ENCODE assay signal across 9 cellular contexts in genomic region chr1:6261615-6261995, GRCh38. TPM values are rescaled to one million over a fixed set of nuclear protein-coding genes. Genes with fewer than 3 reads are reported as not detected.
DNase-seq lines count a peak whose midpoint lies in the region; ATAC-seq, FAIRE-seq and TF ChIP-seq lines count a peak whose summit lies in the region.
"Had no signal": no experiment of that assay in that cellular context is flagged by ENCODE, and none has a peak within 500 bp of the region (broad histone marks: within the 10 kb centered on the region; RNA-seq: fewer than 3 reads in every experiment).

No MANE protein-coding gene starts in this region.

- DNase-seq in activated CD4-positive, alpha-beta T cell treated with anti-CD3 and anti-CD28 coated beads, Interleukin-2, amount 10 ng/mL, durations not matched to agents 7 days and 5 days, result no peak
- DNase-seq in activated CD4-positive, alpha-beta T cell treated with anti-CD3 and anti-CD28 coated beads for 4 hours, result no peak
- DNase-seq in activated CD8-positive, alpha-beta T cell treated with anti-CD3 and anti-CD28 coated beads, Interleukin-2, amount 10 ng/mL, durations not matched to agents 7 days and 5 days, result no peak
- no peak for DNase-seq in AG08396 (ENCODE audit: low spot score)
- no peak for DNase-seq in GM12892 (ENCODE audit: insufficient read length)

- H3K4me3 Mint-ChIP-seq in activated CD4-positive, alpha-beta T cell treated with anti-CD3 and anti-CD28 coated beads, Interleukin-2, amount 10 ng/mL, durations not matched to agents 7 days and 5 days, result peak overlapping the region; percentile 67
- peak overlapping the region; percentile 65 for H3K4me3 Mint-ChIP-seq in activated CD8-positive, alpha-beta T cell treated with anti-CD3 and anti-CD28 coated beads, Interleukin-2, amount 10 ng/mL, durations not matched to agents 7 days and 5 days

- peaks cover 23% of the 10 kb centered on the region for H3K27me3 ChIP-seq in iPS-18a (ENCODE audit: control insufficient read depth, insufficient read depth, low read length)
- peaks cover 0 to 2% (median 0%) of the 10 kb centered on the region in 5 donors for H3K27me3 ChIP-seq in subcutaneous abdominal adipose tissue (ENCODE audit: control insufficient read depth in 5 of 5, insufficient read depth in 4 of 5, low read length in 5 of 5)

- H3K27ac ChIP-seq in iPS-18a (ENCODE audit: low read length), result no peak overlapping the region
- H3K27ac ChIP-seq in subcutaneous abdominal adipose tissue (ENCODE audit: low read depth, low read length), result no peak overlapping the region

- peaks cover 13% of the 10 kb centered on the region for H3K4me1 Mint-ChIP-seq in activated CD4-positive, alpha-beta T cell treated with anti-CD3 and anti-CD28 coated beads, Interleukin-2, amount 10 ng/mL, durations not matched to agents 7 days and 5 days
- peaks cover 16% of the 10 kb centered on the region for H3K4me1 Mint-ChIP-seq in activated CD8-positive, alpha-beta T cell treated with anti-CD3 and anti-CD28 coated beads, Interleukin-2, amount 10 ng/mL, durations not matched to agents 7 days and 5 days (ENCODE audit: low read depth)

- H3K27me3 Mint-ChIP-seq in activated CD4-positive, alpha-beta T cell treated with anti-CD3 and anti-CD28 coated beads, Interleukin-2, amount 10 ng/mL, durations not matched to agents 7 days and 5 days, result peaks cover 18% of the 10 kb centered on the region
- H3K27me3 Mint-ChIP-seq in activated CD8-positive, alpha-beta T cell treated with anti-CD3 and anti-CD28 coated beads, Interleukin-2, amount 10 ng/mL, durations not matched to agents 7 days and 5 days (ENCODE audit: low read depth), result peaks cover 13% of the 10 kb centered on the region

- H3K9ac ChIP-seq in iPS-18a (ENCODE audit: low read length) (no peak overlapping the region), subcutaneous abdominal adipose tissue (ENCODE audit: low read length in 5 of 5) (no peak overlapping the region)

- no peak for ATAC-seq in activated CD8-positive, alpha-beta T cell treated with anti-CD3 and anti-CD28 coated beads, Interleukin-2, amount 10 ng/mL, durations not matched to agents 7 days and 5 days
- no peak for ATAC-seq in HG03159 (IDR thresholded peaks at IDR 0.05; ENCODE audit: unreplicated experiment)

- no peak for TF ChIP-seq POLR2A in GM12892 (IDR thresholded peaks at IDR 0.05; ENCODE audit: low read depth, low read length)

- H3K36me3 ChIP-seq in iPS-18a (ENCODE audit: control insufficient read depth, low read depth, low read length) (no peaks in the 10 kb centered on the region), subcutaneous abdominal adipose tissue (ENCODE audit: control insufficient read depth in 5 of 5, insufficient read depth in 5 of 5, low read length in 5 of 5) (no peaks in the 10 kb centered on the region)

- CTCF ChIA-PET in activated CD4-positive, alpha-beta T cell treated with anti-CD3 and anti-CD28 coated beads, Interleukin-2, amount 10 ng/mL, durations not matched to agents 7 days and 5 days (lab: Charles Lee), result interaction anchor here (0.9 kb wide), 1 partner anchor 14 kb away, joined by 3 read pairs; no protein-coding TSS in a partner anchor
- CTCF ChIA-PET in activated CD8-positive, alpha-beta T cell treated with anti-CD3 and anti-CD28 coated beads, Interleukin-2, amount 10 ng/mL, durations not matched to agents 7 days and 5 days (lab: Charles Lee), result interaction anchor here (1.7 kb wide), 1 partner anchor 15 kb away, joined by 5 read pairs; no protein-coding TSS in a partner anchor

- H3K36me3 Mint-ChIP-seq in activated CD4-positive, alpha-beta T cell treated with anti-CD3 and anti-CD28 coated beads, Interleukin-2, amount 10 ng/mL, durations not matched to agents 7 days and 5 days (ENCODE audit: low read depth), result no peaks in the 10 kb centered on the region
- H3K36me3 Mint-ChIP-seq in activated CD8-positive, alpha-beta T cell treated with anti-CD3 and anti-CD28 coated beads, Interleukin-2, amount 10 ng/mL, durations not matched to agents 7 days and 5 days (ENCODE audit: low read depth), result no peaks in the 10 kb centered on the region

- POLR2A ChIA-PET in activated CD4-positive, alpha-beta T cell treated with anti-CD3 and anti-CD28 coated beads, Interleukin-2, amount 10 ng/mL, durations not matched to agents 7 days and 5 days (lab: Charles Lee), result no interaction called here
- POLR2A ChIA-PET in activated CD8-positive, alpha-beta T cell treated with anti-CD3 and anti-CD28 coated beads, Interleukin-2, amount 10 ng/mL, durations not matched to agents 7 days and 5 days (lab: Charles Lee), result no interaction called here

- FAIRE-seq in GM12892 (lab: Jason Lieb, UNC), result no peak

- peak overlapping the region; percentile 44 for H3K4me3 ChIP-seq in iPS-18a (ENCODE audit: low read length)
- peak overlapping the region in 3 of 5 donors; percentile 48 to 67 (median 54) for H3K4me3 ChIP-seq in subcutaneous abdominal adipose tissue (ENCODE audit: low read depth in 1 of 5, low read length in 5 of 5)

- no peaks in the 10 kb centered on the region for H3K9me3 ChIP-seq in iPS-18a (ENCODE audit: control insufficient read depth, low read depth, low read length)
- no peaks in the 10 kb centered on the region for H3K9me3 ChIP-seq in subcutaneous abdominal adipose tissue (ENCODE audit: control insufficient read depth in 5 of 5, low read length in 5 of 5)

- no peak overlapping the region for H3K27ac Mint-ChIP-seq in activated CD4-positive, alpha-beta T cell treated with anti-CD3 and anti-CD28 coated beads, Interleukin-2, amount 10 ng/mL, durations not matched to agents 7 days and 5 days
- H3K27ac Mint-ChIP-seq in activated CD8-positive, alpha-beta T cell treated with anti-CD3 and anti-CD28 coated beads, Interleukin-2, amount 10 ng/mL, durations not matched to agents 7 days and 5 days, result no peak overlapping the region

- H3K4me1 ChIP-seq in iPS-18a (ENCODE audit: control insufficient read depth, low read depth, low read length) (peaks cover 5% of the 10 kb centered on the region), subcutaneous abdominal adipose tissue (ENCODE audit: control insufficient read depth in 5 of 5, insufficient read depth in 5 of 5, low read length in 5 of 5) (peaks cover 2 to 59% (median 45%) of the 10 kb centered on the region in 5 donors)

- no peaks in the 10 kb centered on the region for H3K9me3 Mint-ChIP-seq in activated CD4-positive, alpha-beta T cell treated with anti-CD3 and anti-CD28 coated beads, Interleukin-2, amount 10 ng/mL, durations not matched to agents 7 days and 5 days
- no peaks in the 10 kb centered on the region for H3K9me3 Mint-ChIP-seq in activated CD8-positive, alpha-beta T cell treated with anti-CD3 and anti-CD28 coated beads, Interleukin-2, amount 10 ng/mL, durations not matched to agents 7 days and 5 days (ENCODE audit: insufficient read depth)

RNA-seq across cellular contexts. Expression of gene GPR153, which starts 0.7 kb away (rescaled TPM):
- under 1 TPM; 0.85 to 0.99 TPM for total RNA-seq in activated CD4-positive, alpha-beta T cell treated with anti-CD3 and anti-CD28 coated beads, Interleukin-2, amount 10 ng/mL, durations not matched to agents 7 days and 5 days
- 1 to 10 TPM in 1 of 2 experiments, under 1 TPM in 1; 0.99 to 1.0 TPM for total RNA-seq in activated CD8-positive, alpha-beta T cell treated with anti-CD3 and anti-CD28 coated beads, Interleukin-2, amount 10 ng/mL, durations not matched to agents 7 days and 5 days
- 1.9 TPM for polyA plus RNA-seq in GM12892 (2012; ENCODE audit: missing spikeins)

RNA-seq across cellular contexts. Expression of gene HES3, which starts 17.6 kb away (rescaled TPM):
- not detected for total RNA-seq in activated CD4-positive, alpha-beta T cell treated with anti-CD3 and anti-CD28 coated beads, Interleukin-2, amount 10 ng/mL, durations not matched to agents 7 days and 5 days
- not detected for total RNA-seq in activated CD8-positive, alpha-beta T cell treated with anti-CD3 and anti-CD28 coated beads, Interleukin-2, amount 10 ng/mL, durations not matched to agents 7 days and 5 days
- polyA plus RNA-seq in GM12892 (2012; ENCODE audit: missing spikeins), result not detected
- total RNA-seq: left colon had no signal

RNA-seq across cellular contexts. Expression of gene ICMT, which starts 25.8 kb away (rescaled TPM):
- 10 to 100 TPM; 50.4 to 53.3 TPM for total RNA-seq in activated CD4-positive, alpha-beta T cell treated with anti-CD3 and anti-CD28 coated beads, Interleukin-2, amount 10 ng/mL, durations not matched to agents 7 days and 5 days
- total RNA-seq in activated CD8-positive, alpha-beta T cell treated with anti-CD3 and anti-CD28 coated beads, Interleukin-2, amount 10 ng/mL, durations not matched to agents 7 days and 5 days, result 10 to 100 TPM; 67.9 to 68.7 TPM
- 22.1 TPM for polyA plus RNA-seq in GM12892 (2012; ENCODE audit: missing spikeins)

RNA-seq across cellular contexts. Expression of gene RNF207, which starts 55.7 kb away (rescaled TPM):
- 1 to 10 TPM; 4.0 to 7.4 TPM for total RNA-seq in activated CD4-positive, alpha-beta T cell treated with anti-CD3 and anti-CD28 coated beads, Interleukin-2, amount 10 ng/mL, durations not matched to agents 7 days and 5 days
- total RNA-seq in activated CD8-positive, alpha-beta T cell treated with anti-CD3 and anti-CD28 coated beads, Interleukin-2, amount 10 ng/mL, durations not matched to agents 7 days and 5 days, result 1 to 10 TPM; 1.6 to 2.0 TPM
- 13.3 TPM for polyA plus RNA-seq in GM12892 (2012; ENCODE audit: missing spikeins)
